ENCODE assay signal across 27 cellular contexts in the genomic region with DNA sequence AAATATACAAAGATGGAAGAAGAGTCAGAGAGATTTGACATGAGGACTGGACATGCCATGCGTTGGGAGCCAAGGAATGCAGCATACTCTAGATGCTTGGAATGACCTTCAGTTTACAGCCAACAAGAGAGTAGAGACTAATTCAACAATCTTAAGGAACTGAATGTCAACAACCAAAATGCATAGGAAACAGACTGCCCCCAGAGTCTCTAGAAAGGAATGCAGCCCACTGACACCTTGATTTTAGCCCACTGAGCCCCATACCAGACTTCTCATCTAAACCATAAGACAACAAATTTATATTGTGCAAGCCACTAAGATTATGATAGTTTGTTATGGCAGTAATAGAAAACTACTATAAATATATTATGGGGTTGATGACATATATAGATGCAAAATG.
DNase-seq lines count a peak whose midpoint lies in the region; ATAC-seq and TF ChIP-seq lines count a peak whose summit lies in the region.
"Had no signal": no experiment of that assay in that cellular context is flagged by ENCODE, and none has a peak within 500 bp of the region (broad histone marks: within the 10 kb centered on the region; RNA-seq: fewer than 3 reads in every experiment).

No MANE protein-coding gene starts in this region.

- H3K27me3 ChIP-seq in A673 (replicated peaks; ENCODE audit: insufficient read depth, low read depth, low read length, poor library complexity) (no peaks in the 10 kb centered on the region), RWPE2 (ENCODE audit: insufficient read depth, poor library complexity, severe bottlenecking) (peaks cover 3% of the 10 kb centered on the region)
- H3K27me3 ChIP-seq: ascending aorta had no signal

- ATAC-seq in HG03103 (IDR thresholded peaks at IDR 0.05; ENCODE audit: low read depth, unreplicated experiment) (peak; percentile 52), RWPE2 (ENCODE audit: low read depth) (no peak), GM21515 (IDR thresholded peaks at IDR 0.05; ENCODE audit: unreplicated experiment) (no peak)
- ATAC-seq: activated CD4-positive, alpha-beta T cell treated with anti-CD3 and anti-CD28 coated beads for 36 hours; activated CD8-positive, alpha-beta T cell treated with anti-CD3 and anti-CD28 coated beads, Interleukin-2, amount 10 ng/mL, durations not matched to agents 7 days and 5 days; CD8-positive, alpha-beta T cell; effector memory CD8-positive, alpha-beta T cell; sciatic nerve; stimulated activated memory B cell treated with anti-CD40 and anti-IgM and Interleukin-4, amounts not matched to agents 10 μg/mL and 1 μg/mL and 100 μg/mL, for 72 hours had no signal

- BruUV-seq in A673 (replicated peaks; lab: Mats Ljungman, UMichigan), result no TSS peak

- H3K4me3 ChIP-seq in A673 (ENCODE audit: low read depth, low read length, poor library complexity, severe bottlenecking) (no peak overlapping the region), RWPE2 (ENCODE audit: severe bottlenecking) (no peak overlapping the region)
- H3K4me3 ChIP-seq: ascending aorta, coronary artery, SK-N-MC had no signal

- peak; percentile 25; the same call in 1 of the 2 replicates for TF ChIP-seq CTCF in A673 (conservative IDR thresholded peaks at IDR 0.05; ENCODE audit: low read depth, low read length)
- peak; percentile 14 for TF ChIP-seq CTCF in RWPE2 (IDR thresholded peaks at IDR 0.05; ENCODE audit: poor library complexity, severe bottlenecking)

- POLR2A ChIA-PET in A673 (lab: Charles Lee; ENCODE audit: low non-redundant PET), result interaction anchor here (0.7 kb wide), 1 partner anchor 9 kb away, joined by 3 read pairs; no protein-coding TSS in a partner anchor

- H3K27ac ChIP-seq in A673 (ENCODE audit: low read depth, low read length, poor library complexity, severe bottlenecking), result no peak overlapping the region
- H3K27ac ChIP-seq in RWPE2 (ENCODE audit: poor library complexity, severe bottlenecking), result no peak overlapping the region
- H3K27ac ChIP-seq: ascending aorta, coronary artery, SK-N-MC had no signal

- DNase-seq in A673 (ENCODE audit: low spot score) (no peak), RWPE2 (ENCODE audit: low spot score) (no peak), iris pigment epithelial cell (ENCODE audit: low read depth) (peak; percentile 1), NCI-H1105 (lab: John Stamatoyannopoulos, UW) (no peak), NCI-H187 (lab: John Stamatoyannopoulos, UW) (no peak), putamen (ENCODE audit: low spot score) (no peak)
- DNase-seq: activated CD4-positive, alpha-beta T cell treated with anti-CD3 and anti-CD28 coated beads for 36 hours; activated CD8-positive, alpha-beta T cell treated with anti-CD3 and anti-CD28 coated beads, Interleukin-2, amount 10 ng/mL, durations not matched to agents 7 days and 5 days; activated effector memory CD4-positive, alpha-beta T cell treated with anti-CD3 and anti-CD28 coated beads, Interleukin-2, amount 50 U/mL, for 16 hours; activated naive CD8-positive, alpha-beta T cell treated with anti-CD3 and anti-CD28 coated beads for 36 hours; CD8-positive, alpha-beta T cell; effector memory CD8-positive, alpha-beta T cell; foreskin fibroblast; GDM1; NCI-H1694 treated with DMSO at 0.1 percent for 48 hours; NCI-H526; posterior cingulate gyrus; stimulated activated CD4-positive, alpha-beta T cell treated with anti-CD3 and anti-CD28 coated beads, Interleukin-4, amount 100 ng/mL, for 4 hours; substantia nigra; T-helper 2 cell had no signal

- CTCF ChIA-PET in A673 (lab: Charles Lee), result no interaction called here

- H3K9me3 ChIP-seq in A673 (ENCODE audit: low read depth, low read length, poor library complexity, severe bottlenecking) (no peaks in the 10 kb centered on the region), RWPE2 (ENCODE audit: severe bottlenecking) (no peaks in the 10 kb centered on the region)
- H3K9me3 ChIP-seq: ascending aorta had no signal

- H3K4me1 ChIP-seq in A673 (ENCODE audit: insufficient read depth, low read length, poor library complexity, severe bottlenecking) (no peaks in the 10 kb centered on the region), RWPE2 (ENCODE audit: insufficient read depth, poor library complexity, severe bottlenecking) (no peaks in the 10 kb centered on the region)
- H3K4me1 ChIP-seq: ascending aorta had no signal

- H3K36me3 ChIP-seq in A673 (ENCODE audit: insufficient read depth, low read length, poor library complexity, severe bottlenecking), result no peaks in the 10 kb centered on the region
- H3K36me3 ChIP-seq in RWPE2 (ENCODE audit: low read depth), result no peaks in the 10 kb centered on the region
- H3K36me3 ChIP-seq: ascending aorta had no signal

- intact Hi-C loops in A673 (cut with micrococcal nuclease; ENCODE audit: unreplicated experiment), result no loop called here
